8 cellular contexts compared by ENCODE assay signal in genomic region chr6:117840541-117840983, GRCh38.
DNase-seq lines count a peak whose midpoint lies in the region; ATAC-seq and TF ChIP-seq lines count a peak whose summit lies in the region.

No MANE protein-coding gene starts in this region.

- ATAC-seq in GM21737 (IDR thresholded peaks at IDR 0.05; ENCODE audit: unreplicated experiment) (no peak), HG02981 (IDR thresholded peaks at IDR 0.05; ENCODE audit: unreplicated experiment) (no peak), HG02588 (IDR thresholded peaks at IDR 0.05; ENCODE audit: unreplicated experiment) (no peak)

- no peaks in the 10 kb centered on the region; the same call in 1 of the 2 replicates for H3K27me3 ChIP-seq in SK-N-SH (ENCODE audit: insufficient read depth)
- no peaks in the 10 kb centered on the region for H3K27me3 ChIP-seq in kidney epithelial cell (ENCODE audit: control insufficient read depth, insufficient read depth, low read length)

- no peaks in the 10 kb centered on the region for H3K4me1 ChIP-seq in SK-N-SH (ENCODE audit: control insufficient read depth in 1 of 2, insufficient read depth in 2 of 2, low read depth in 1 of 2, low read length in 1 of 2)

- H3K27ac ChIP-seq in SK-N-SH (ENCODE audit: low read depth in 2 of 2, low read length in 1 of 2) = no peak overlapping the region

- H3K9me2 ChIP-seq in SK-N-SH = no peaks in the 10 kb centered on the region

- H3F3A ChIP-seq in SK-N-SH (replicated peaks; ENCODE audit: insufficient read depth) = no peaks in the 10 kb centered on the region

- DNase-seq in G401 (ENCODE audit: low spot score) (peak; percentile 6), LNCaP clone FGC (ENCODE audit: low read depth) (peak; percentile 41), SK-N-SH (peak; percentile 14), kidney epithelial cell (ENCODE audit: low read depth) (no peak), NCI-H1048 (lab: John Stamatoyannopoulos, UW) (no peak)

- POLR2A ChIA-PET in SK-N-SH (lab: Yijun Ruan, JAX) = no interaction called here

- H3K4me3 ChIP-seq in LNCaP clone FGC (ENCODE audit: low read depth, low read length) (no peak overlapping the region), SK-N-SH (ENCODE audit: low read depth in 2 of 2, low read length in 1 of 2) (no peak overlapping the region), kidney epithelial cell (ENCODE audit: low read depth, low read length) (no peak overlapping the region)

- TF ChIP-seq CTCF in LNCaP clone FGC (IDR thresholded peaks at IDR 0.05; ENCODE audit: control insufficient read depth, extremely low read depth, insufficient read depth) (peak; percentile 57), SK-N-SH (IDR thresholded peaks at IDR 0.05) (peak; percentile 60), kidney epithelial cell (IDR thresholded peaks at IDR 0.05; ENCODE audit: insufficient read depth, low read length, poor library complexity, severe bottlenecking) (peak; percentile 38)

- TF ChIP-seq EP300 in SK-N-SH (IDR thresholded peaks at IDR 0.05; ENCODE audit: borderline replicate concordance in 1 of 2, low read depth in 1 of 2, low read length in 1 of 2) = no peak

- peak; percentile 68 for TF ChIP-seq RAD21 in SK-N-SH (IDR thresholded peaks at IDR 0.05; ENCODE audit: low read length)

- H3K79me2 ChIP-seq in SK-N-SH (ENCODE audit: insufficient read depth) = no peaks in the 10 kb centered on the region

- in situ Hi-C loops in G401 (cut with HindIII; ENCODE audit: low sequenced_read_pairs) = no loop called here

- CTCF ChIA-PET in SK-N-SH (lab: Yijun Ruan, JAX) = interaction anchor here (1.2 kb wide), 2 partner anchors 138 to 145 kb away, joined by 3 read pairs; no protein-coding TSS in a partner anchor

- H3K9ac ChIP-seq in SK-N-SH = no peak overlapping the region

- no peak overlapping the region for H3K4me2 ChIP-seq in SK-N-SH

- WGBS in SK-N-SH (ENCODE audit: low lambda C conversion rate) = 0% methylated on average over 2 of the region's 2 CpGs

- H4K20me1 ChIP-seq in SK-N-SH (ENCODE audit: insufficient read depth) = 0 out of 2 replicates have a peak, but pooled peaks cover 3% of the 10 kb centered on the region

- H3K36me3 ChIP-seq in SK-N-SH (replicated peaks in 1 of 2; ENCODE audit: control insufficient read depth in 1 of 2, insufficient read depth in 2 of 2, low read length in 1 of 2) (no peaks in the 10 kb centered on the region), kidney epithelial cell (ENCODE audit: control insufficient read depth, insufficient read depth, low read length) (no peaks in the 10 kb centered on the region)

- H2AFZ ChIP-seq in SK-N-SH (ENCODE audit: low read depth) = no peak overlapping the region

- H3K9me3 ChIP-seq in SK-N-SH = no peaks in the 10 kb centered on the region

TF ChIP-seq in SK-N-SH, 30 proteins besides CTCF, POLR2A, EP300 and RAD21:
- no peak for TF ChIP-seq MAX (IDR thresholded peaks at IDR 0.05; ENCODE audit: low read depth)
- TF ChIP-seq TAF1 (IDR thresholded peaks at IDR 0.05; ENCODE audit: borderline replicate concordance, low read depth, low read length) = no peak
- TF ChIP-seq MXI1 (IDR thresholded peaks at IDR 0.05; ENCODE audit: low read depth, low read length) = no peak
- no peak for TF ChIP-seq PBX3 (IDR thresholded peaks at IDR 0.05)
- no peak for TF ChIP-seq NFIC (IDR thresholded peaks at IDR 0.05; ENCODE audit: borderline replicate concordance)
TF ChIP-seq in SK-N-SH: peak in this region for 0.

Comparison
In these comparisons a context has a peak if more than half of its experiments do, and no peak if none do; other contexts are left out.
1. DNase-seq: peak in G401 (single experiment), LNCaP clone FGC (single experiment) and SK-N-SH (single experiment); none in kidney epithelial cell (single experiment) and NCI-H1048 (single experiment).
2. Peak in every context shown above with its lines, with median percentiles within 50 percentile points of each other: CTCF ChIP-seq.